ENCODE assay signal across 9 cellular contexts in genomic region chr3:114756506-114757279, GRCh38.
DNase-seq lines count a peak whose midpoint lies in the region; ATAC-seq and TF ChIP-seq lines count a peak whose summit lies in the region.
"Had no signal": no experiment of that assay in that cellular context is flagged by ENCODE, and none has a peak within 500 bp of the region (broad histone marks: within the 10 kb centered on the region; RNA-seq: fewer than 3 reads in every experiment).

No MANE protein-coding gene starts in this region.

- peak; percentile 72 for ATAC-seq in Right ventricle myocardium inferior
- ATAC-seq in HG03103 (IDR thresholded peaks at IDR 0.05; ENCODE audit: low read depth, unreplicated experiment) = peak; percentile 70
- peak; percentile 82 for ATAC-seq in gastroesophageal sphincter

- no peak for DNase-seq in Right ventricle myocardium inferior (ENCODE audit: missing footprints)
- no peak for DNase-seq in cardiac septum (ENCODE audit: low spot score)
- DNase-seq in glomerular visceral epithelial cell (ENCODE audit: extremely low spot score) = no peak
- no peak for DNase-seq in occipital lobe (lab: John Stamatoyannopoulos, UW)
- no peak for DNase-seq in activated T-cell treated with anti-CD3 and anti-CD28 coated beads, Interleukin-2, amount 50 U/mL, for 48 hours
- no peak for DNase-seq in germinal center (ENCODE audit: low spot score)

- H3K27me3 ChIP-seq in gastroesophageal sphincter = no peaks in the 10 kb centered on the region

- intact Hi-C loops in Right ventricle myocardium inferior (cut with DNase I) = loop anchor here (10.0 kb wide), 1 partner anchor 342 kb away; no protein-coding TSS in a partner anchor
- intact Hi-C loops in cardiac septum (cut with DNase I) = no loop called here

- WGBS in gastroesophageal sphincter (ENCODE audit: low coverage in 1 of 2), 2 donors = 63 to 66% methylated on average over 2 of the region's 2 CpGs

- TF ChIP-seq POLR2A in gastroesophageal sphincter (IDR thresholded peaks at IDR 0.05) = peak in 1 of 2 donors; percentile 32

- H3K4me3 ChIP-seq in gastroesophageal sphincter = peak overlapping the region in 1 of 2 donors; percentile 37

- no peaks in the 10 kb centered on the region for H3K9me3 ChIP-seq in gastroesophageal sphincter

- H3K36me3 ChIP-seq in gastroesophageal sphincter = no peaks in the 10 kb centered on the region

- peaks cover 0 to 18% (median 2%) of the 10 kb centered on the region in 3 donors for H3K4me1 ChIP-seq in gastroesophageal sphincter

- no peak for TF ChIP-seq EP300 in gastroesophageal sphincter (IDR thresholded peaks at IDR 0.05)

- TF ChIP-seq CTCF in gastroesophageal sphincter (IDR thresholded peaks at IDR 0.05) = no peak

- H3K27ac ChIP-seq in gastroesophageal sphincter = peak overlapping the region in 2 of 4 donors; percentile 29 to 43
- H3K27ac ChIP-seq: KMS-11 had no signal
